In genomic region chr4:152679414-152680281, GRCh38 we compare ENCODE assay signal across 8 cellular contexts. TPM values are rescaled to one million over a fixed set of nuclear protein-coding genes. Genes with fewer than 3 reads are reported as not detected.
DNase-seq lines count a peak whose midpoint lies in the region; ATAC-seq, FAIRE-seq and TF ChIP-seq lines count a peak whose summit lies in the region.

TMEM154 (minus strand) TSS chr4:152679997; CDS start chr4:152679933, 64 bp downstream.

- ATAC-seq in WTC11, result peak; percentile 91

- H2AFZ ChIP-seq in MM.1S (ENCODE audit: low read length), result peak within 1 kb of the TSS; percentile 67

- peaks cover 47% of the 10 kb centered on the region for H3K4me1 Mint-ChIP-seq in WTC11

- H3K36me3 Mint-ChIP-seq in WTC11, result no peaks in the 10 kb centered on the region

- DNase-seq in H54 (ENCODE audit: insufficient read length, low spot score) (peak; percentile 46), MM.1S (peak; percentile 81), WTC11 (ENCODE audit: low spot score) (peak; percentile 73), cardiac fibroblast (ENCODE audit: low read depth in 2 of 2) (peak; percentile 87 to 92), kidney epithelial cell (ENCODE audit: low read depth) (peak; percentile 62), NCI-H2107 (lab: John Stamatoyannopoulos, UW) (no peak)
- peak; percentile 40 to 43 for DNase-seq in stimulated activated CD4-positive, alpha-beta T cell treated with anti-CD3 and anti-CD28 coated beads, Interleukin-15, amount 100 ng/mL, for 48 hours (ENCODE audit: low read depth in 2 of 2)

- H3K9ac ChIP-seq in MM.1S (ENCODE audit: low read length), result peak within 1 kb of the TSS; percentile 71

- H3K4me3 ChIP-seq in GM08714 (ENCODE audit: low read length) (peak within 1 kb of the TSS; percentile 69), MM.1S (ENCODE audit: low read length) (peak within 1 kb of the TSS; percentile 77), cardiac fibroblast (replicated peaks in 1 of 2; ENCODE audit: low read depth in 2 of 2, low read length in 2 of 2) (peak within 1 kb of the TSS; percentile 56 to 66), kidney epithelial cell (ENCODE audit: low read depth, low read length) (peak within 1 kb of the TSS; percentile 49)

- peak within 1 kb of the TSS; percentile 73 for H3K4me3 Mint-ChIP-seq in WTC11

- POLR2A ChIA-PET in WTC11 (lab: Charles Lee), result interaction anchor here (0.6 to 1.5 kb wide), 2 partner anchors 100 to 260 kb away, joined by 3 to 4 read pairs; partner anchors contain the start of gene ARFIP1

- H3K4me1 ChIP-seq in MM.1S (ENCODE audit: low read length), result peaks cover 21% of the 10 kb centered on the region

- no peak for FAIRE-seq in H54 (lab: Jason Lieb, UNC)

- TF ChIP-seq CTCF in MM.1S (IDR thresholded peaks at IDR 0.05; ENCODE audit: low read length) (no peak), WTC11 (IDR thresholded peaks at IDR 0.05) (no peak), cardiac fibroblast (IDR thresholded peaks at IDR 0.05; ENCODE audit: low read depth, low read length) (no peak), kidney epithelial cell (IDR thresholded peaks at IDR 0.05; ENCODE audit: insufficient read depth, low read length, poor library complexity, severe bottlenecking) (no peak)

- H3K9me2 ChIP-seq in MM.1S (replicated peaks; ENCODE audit: insufficient read depth, low read length), result no peaks in the 10 kb centered on the region

- H3F3A ChIP-seq in MM.1S (ENCODE audit: insufficient read depth, low read length), result 0 out of 2 replicates have a peak, but pooled peaks cover 6% of the 10 kb centered on the region

- TF ChIP-seq POLR2A in H54 (IDR thresholded peaks at IDR 0.05; ENCODE audit: low read depth, low read length), result peak; percentile 85

- H3K4me2 ChIP-seq in MM.1S (ENCODE audit: low read depth, low read length), result peak within 1 kb of the TSS; percentile 54

- no peak within 1 kb of the TSS for H3K27ac Mint-ChIP-seq in WTC11

- H3K27ac ChIP-seq in MM.1S (ENCODE audit: low read length), result peak within 1 kb of the TSS; percentile 57; the same call in 1 of the 2 replicates

- no peaks in the 10 kb centered on the region for H4K20me1 ChIP-seq in MM.1S (ENCODE audit: insufficient read depth, low read length)

- H3K27me3 Mint-ChIP-seq in WTC11 (ENCODE audit: low read depth), result peaks cover 17% of the 10 kb centered on the region

- peaks cover 21% of the 10 kb centered on the region for H3K79me2 ChIP-seq in MM.1S (ENCODE audit: low read length)

- H3K36me3 ChIP-seq in MM.1S (replicated peaks; ENCODE audit: insufficient read depth, low read length) (no peaks in the 10 kb centered on the region), kidney epithelial cell (ENCODE audit: control insufficient read depth, insufficient read depth, low read length) (no peaks in the 10 kb centered on the region)

- H3K9me3 ChIP-seq in MM.1S (replicated peaks; ENCODE audit: insufficient read depth, low read length), result no peaks in the 10 kb centered on the region

- CTCF ChIA-PET in WTC11 (lab: Charles Lee), result interaction anchor here (0.5 to 2.7 kb wide), 5 partner anchors 11 to 179 kb away, joined by 3 to 11 read pairs (median 6); no protein-coding TSS in a partner anchor

- H3K27me3 ChIP-seq in MM.1S (replicated peaks; ENCODE audit: insufficient read depth, low read length), result no peaks in the 10 kb centered on the region
- no peaks in the 10 kb centered on the region for H3K27me3 ChIP-seq in kidney epithelial cell (ENCODE audit: control insufficient read depth, insufficient read depth, low read length)

- H3K9me3 Mint-ChIP-seq in WTC11, result no peaks in the 10 kb centered on the region

TF ChIP-seq in WTC11, 78 proteins besides CTCF, POLR2A, EP300 and RAD21 (continues in another document):
- TF ChIP-seq FOXP4 (CRISPR knock-in tag; IDR thresholded peaks at IDR 0.05) (peak; percentile 16; the same call in 1 of the 2 replicates), HMGXB4 (CRISPR knock-in tag; IDR thresholded peaks at IDR 0.05) (peak; percentile 43; the same call in 1 of the 2 replicates), CREM (CRISPR knock-in tag; IDR thresholded peaks at IDR 0.05) (peak; percentile 63; the same call in 1 of the 2 replicates), PRDM15 (CRISPR knock-in tag; IDR thresholded peaks at IDR 0.05) (peak; percentile 82), AFF4 (CRISPR knock-in tag; IDR thresholded peaks at IDR 0.05; ENCODE audit: borderline replicate concordance) (no peak)

RNA-seq across cellular contexts. Expression of gene TMEM154, which starts in this region (rescaled TPM):
- total RNA-seq in WTC11 (2021) (1.7 to 2.1 TPM (median 1.9 TPM) in 3 replicates), kidney epithelial cell (18.2 and 20.8 TPM in 2 replicates)
